In the genomic region with DNA sequence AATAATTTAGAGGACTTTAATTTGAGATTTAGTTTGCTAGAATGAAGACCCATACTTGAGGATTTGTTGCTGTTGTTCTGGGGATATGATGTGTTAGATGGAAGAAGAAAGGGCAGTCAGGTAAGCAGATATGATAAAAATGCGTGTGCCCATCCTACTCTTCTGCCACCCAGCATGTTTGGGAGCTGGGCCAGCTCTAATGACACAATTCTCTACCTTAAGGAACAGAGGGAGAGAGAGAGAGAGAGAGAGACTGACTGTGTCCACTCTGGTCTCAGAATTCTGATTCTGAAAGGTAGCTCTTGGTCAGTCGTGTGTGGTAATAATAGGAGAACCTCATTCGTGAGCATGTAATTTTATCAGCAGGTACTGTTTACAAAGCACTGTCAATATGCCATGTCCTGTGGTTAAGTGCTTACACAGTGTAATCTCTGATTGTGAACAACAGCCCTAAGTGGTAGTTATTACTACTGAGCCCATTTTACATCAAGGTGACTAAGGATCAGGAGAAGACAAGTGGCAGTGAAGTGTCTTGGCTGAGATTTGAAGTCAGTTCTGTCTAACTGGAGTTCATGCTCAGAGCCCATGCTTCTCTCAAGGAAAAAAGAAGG, we compare ENCODE assay signal across 30 cellular contexts.
A peak's percentile ranks its signal among the peaks of the same experiment; 100 is the strongest.
DNase-seq lines count a peak whose midpoint lies in the region; ATAC-seq, FAIRE-seq and TF ChIP-seq lines count a peak whose summit lies in the region.
"Had no signal": no experiment of that assay in that cellular context is flagged by ENCODE, and none has a peak within 500 bp of the region (broad histone marks: within the 10 kb centered on the region; RNA-seq: fewer than 3 reads in every experiment).

No MANE protein-coding gene starts in this region.

- peaks cover 5% of the 10 kb centered on the region for H3K27me3 ChIP-seq in lower lobe of right lung (ENCODE audit: low read depth)
- H3K27me3 ChIP-seq in osteoblast (ENCODE audit: insufficient read depth, low read length): no peaks in the 10 kb centered on the region
- H3K27me3 ChIP-seq: adrenal gland, BE2C, ovary had no signal

- H3K9me3 ChIP-seq in lower lobe of right lung (no peaks in the 10 kb centered on the region), osteoblast (ENCODE audit: low read depth, low read length) (no peaks in the 10 kb centered on the region)
- H3K9me3 ChIP-seq: adrenal gland, BE2C, Caco-2, ovary had no signal

- no peak overlapping the region for H3K4me3 Mint-ChIP-seq in natural killer cell
- H3K4me3 Mint-ChIP-seq: activated CD4-positive, alpha-beta T cell treated with anti-CD3 and anti-CD28 coated beads for 36 hours; activated T-cell treated with anti-CD3 and anti-CD28 coated beads, Interleukin-2, amount 50 U/mL, for 4 hours; naive thymus-derived CD8-positive, alpha-beta T cell; stimulated activated naive CD8-positive, alpha-beta T cell treated with anti-CD3 and anti-CD28 coated beads, Interleukin-15, Interleukin-2, amounts not matched to agents 100 ng/mL and 50 ng/mL, for 24 hours; T-helper 1 cell treated with Interleukin-12 subunit alpha and Interleukin-12 subunit beta and Interleukin-4 antibody, amounts not matched to agents 30 μg/mL and 1 μg/mL, for 36 hours had no signal

- peaks cover 5% of the 10 kb centered on the region for H3K36me3 Mint-ChIP-seq in natural killer cell
- H3K36me3 Mint-ChIP-seq: naive thymus-derived CD8-positive, alpha-beta T cell had no signal

- no peaks in the 10 kb centered on the region for H3K36me3 ChIP-seq in lower lobe of right lung
- H3K36me3 ChIP-seq in osteoblast (ENCODE audit: insufficient read depth, low read length): no peaks in the 10 kb centered on the region
- H3K36me3 ChIP-seq: adrenal gland, BE2C, ovary had no signal

- no peak for TF ChIP-seq POLR2A in GM12891 (IDR thresholded peaks at IDR 0.05; ENCODE audit: low read depth, low read length)

- no peak overlapping the region for H2AFZ ChIP-seq in osteoblast (ENCODE audit: low read length)

- peaks cover 10 to 12% of the 10 kb centered on the region in 2 donors for H3K9me3 Mint-ChIP-seq in natural killer cell

- H3K4me3 ChIP-seq in lower lobe of right lung: no peak overlapping the region
- no peak overlapping the region for H3K4me3 ChIP-seq in osteoblast (ENCODE audit: insufficient read depth, low read length)
- H3K4me3 ChIP-seq: adrenal gland, coronary artery, ovary had no signal

- TF ChIP-seq CTCF in lower lobe of right lung (IDR thresholded peaks at IDR 0.05) (no peak), natural killer cell (IDR thresholded peaks at IDR 0.05) (no peak), osteoblast (IDR thresholded peaks at IDR 0.05; ENCODE audit: extremely low read depth, low read depth, low read length) (no peak)

- intact Hi-C loops in lower lobe of right lung (cut with DNase I): no loop called here
- intact Hi-C loops in natural killer cell (cut with micrococcal nuclease): no loop called here
- intact Hi-C loops in left colon (cut with DNase I, micrococcal nuclease): no loop called here

- H3K4me1 ChIP-seq in lower lobe of right lung (no peaks in the 10 kb centered on the region), osteoblast (ENCODE audit: insufficient read depth, low read length) (no peaks in the 10 kb centered on the region)
- H3K4me1 ChIP-seq: adrenal gland, Caco-2 had no signal

- H3K4me1 Mint-ChIP-seq in natural killer cell: no peaks in the 10 kb centered on the region
- H3K4me1 Mint-ChIP-seq: activated CD4-positive, alpha-beta T cell treated with anti-CD3 and anti-CD28 coated beads for 36 hours had no signal

- DNase-seq in DMS53 (lab: John Stamatoyannopoulos, UW): peak; percentile 97
- peak; percentile 6 for DNase-seq in NCI-H1105 treated with DMSO at 0.1 percent for 48 hours (lab: John Stamatoyannopoulos, UW)
- peak; percentile 69 for DNase-seq in NCI-H345 (lab: John Stamatoyannopoulos, UW)
- no peak for DNase-seq in lower lobe of right lung
- DNase-seq in natural killer cell: no peak
- no peak for DNase-seq in left colon
- DNase-seq in osteoblast (ENCODE audit: insufficient read length, low spot score, missing footprints): no peak
- DNase-seq in GM12891 (ENCODE audit: insufficient read length, low spot score): no peak
- DNase-seq: activated CD4-positive, alpha-beta T cell treated with anti-CD3 and anti-CD28 coated beads for 36 hours; activated naive CD4-positive, alpha-beta T cell; activated T-cell treated with anti-CD3 and anti-CD28 coated beads, Interleukin-2, amount 50 U/mL, for 4 hours; adrenal gland; BE2C; Caco-2; HCEC 1CT; Karpas-422; kidney glomerular epithelial cell; naive thymus-derived CD8-positive, alpha-beta T cell; NCI-H446 treated with DMSO at 0.1 percent for 48 hours; ovary; right cardiac atrium; stimulated activated CD4-positive, alpha-beta T cell treated with anti-CD3 and anti-CD28 coated beads, Interleukin-12 subunit alpha, Interleukin-12 subunit beta, amount 100 ng/mL, for 4 hours; stimulated activated CD4-positive, alpha-beta T cell treated with anti-CD3 and anti-CD28 coated beads, Interleukin-4, amount 100 ng/mL, for 4 hours; trophoblast cell had no signal

- ATAC-seq in lower lobe of right lung (peak; percentile 91 to 92), natural killer cell (no peak), left colon (no peak)
- ATAC-seq: activated CD4-positive, alpha-beta T cell treated with anti-CD3 and anti-CD28 coated beads for 36 hours; activated T-cell treated with anti-CD3 and anti-CD28 coated beads, Interleukin-2, amount 50 U/mL, for 4 hours; naive thymus-derived CD8-positive, alpha-beta T cell; right cardiac atrium had no signal

- FAIRE-seq in GM12891 (lab: Jason Lieb, UNC): no peak
- FAIRE-seq: bronchial epithelial cell, GM18507, HTR-8/SVneo had no signal

- H4K20me1 ChIP-seq in osteoblast (ENCODE audit: insufficient read depth, low read length): no peaks in the 10 kb centered on the region

- H3K27ac ChIP-seq in lower lobe of right lung (no peak overlapping the region), osteoblast (ENCODE audit: low read depth, low read length) (no peak overlapping the region)
- H3K27ac ChIP-seq: adrenal gland, coronary artery, ovary had no signal

- H3K79me2 ChIP-seq in osteoblast (ENCODE audit: insufficient read depth, low read length): no peaks in the 10 kb centered on the region

- H3K4me2 ChIP-seq in osteoblast (ENCODE audit: insufficient read depth, low read length): no peak overlapping the region

- H3K27ac Mint-ChIP-seq in natural killer cell: no peak overlapping the region
- H3K27ac Mint-ChIP-seq: activated CD4-positive, alpha-beta T cell treated with anti-CD3 and anti-CD28 coated beads for 36 hours; naive thymus-derived CD8-positive, alpha-beta T cell; stimulated activated naive CD8-positive, alpha-beta T cell treated with anti-CD3 and anti-CD28 coated beads, Interleukin-15, Interleukin-2, amounts not matched to agents 100 ng/mL and 50 ng/mL, for 24 hours; T-helper 1 cell treated with Interleukin-12 subunit alpha and Interleukin-12 subunit beta and Interleukin-4 antibody, amounts not matched to agents 30 μg/mL and 1 μg/mL, for 36 hours had no signal

- no peaks in the 10 kb centered on the region for H3K27me3 Mint-ChIP-seq in natural killer cell (ENCODE audit: low read depth in 2 of 2)

TF ChIP-seq in GM12891, 5 proteins besides CTCF, POLR2A, EP300 and RAD21:
- TF ChIP-seq SPI1 (IDR thresholded peaks at IDR 0.05; ENCODE audit: low read depth, low read length): no peak
- TF ChIP-seq TAF1 (IDR thresholded peaks at IDR 0.05; ENCODE audit: low read depth, low read length): no peak
- no peak for TF ChIP-seq POLR2AphosphoS5 (IDR thresholded peaks at IDR 0.05; ENCODE audit: low read depth, low read length)
- TF ChIP-seq POU2F2 (IDR thresholded peaks at IDR 0.05; ENCODE audit: low read depth, low read length): no peak
- TF ChIP-seq PAX5 (IDR thresholded peaks at IDR 0.05; ENCODE audit: insufficient read depth, low read length, severe bottlenecking): no peak

Comparison
In these comparisons a context has a peak if more than half of its experiments do, and no peak if none do; other contexts are left out.
1. DNase-seq: peak in DMS53 (single experiment), NCI-H1105 treated with DMSO at 0.1 percent for 48 hours (single experiment) and NCI-H345 (single experiment); none in lower lobe of right lung (single experiment), natural killer cell (single experiment), left colon (0 of 2), osteoblast (single experiment) and GM12891 (single experiment).
2. ATAC-seq: peak in lower lobe of right lung (2 of 2); none in natural killer cell (0 of 3) and left colon (single experiment).